8 cellular contexts compared by ENCODE assay signal in the genomic region with DNA sequence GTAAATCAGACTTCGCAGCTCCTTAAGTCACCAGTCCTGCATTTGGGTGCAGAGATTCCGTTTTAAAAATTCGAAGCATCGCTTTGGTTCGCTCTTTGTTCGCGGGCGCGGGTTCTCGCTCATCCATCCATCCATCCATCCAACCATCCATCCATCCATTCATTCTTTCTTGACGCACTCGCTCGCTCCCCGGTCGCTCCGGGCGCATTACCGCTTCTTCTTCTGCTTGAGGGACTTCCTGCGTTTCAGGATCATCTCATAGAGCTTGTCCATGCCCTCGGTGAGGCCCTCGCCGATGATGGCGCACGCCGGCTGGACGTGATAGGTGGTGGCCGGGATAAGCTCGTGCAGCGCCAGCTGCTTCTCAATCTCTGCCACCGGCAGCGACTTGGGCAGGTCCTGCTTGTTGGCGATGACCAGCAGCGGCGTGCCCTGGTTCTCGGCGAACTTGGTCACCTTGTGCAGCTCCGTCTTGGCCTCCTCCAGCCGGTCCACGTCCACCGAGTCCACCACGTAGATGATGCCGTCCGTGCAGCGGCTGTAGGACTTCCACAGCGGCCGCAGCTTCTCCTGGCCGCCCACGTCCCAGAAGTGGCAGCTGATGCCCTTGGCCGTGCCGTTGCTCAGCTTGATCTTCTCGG. TPM values are rescaled to one million over a fixed set of nuclear protein-coding genes. Genes with fewer than 3 reads are reported as not detected.
A peak's percentile ranks its signal among the peaks of the same experiment; 100 is the strongest.
DNase-seq lines count a peak whose midpoint lies in the region; ATAC-seq and TF ChIP-seq lines count a peak whose summit lies in the region.

No MANE protein-coding gene starts in this region.

- H3K36me3 ChIP-seq in A673 (ENCODE audit: insufficient read depth, low read length, poor library complexity, severe bottlenecking), result no peaks in the 10 kb centered on the region
- H3K36me3 ChIP-seq in PC-9 (ENCODE audit: low read depth), result peaks cover 26% of the 10 kb centered on the region
- no peaks in the 10 kb centered on the region for H3K36me3 ChIP-seq in liver (ENCODE audit: control insufficient read depth in 4 of 4, insufficient read depth in 3 of 4, low read depth in 1 of 4, low read length in 3 of 4)
- H3K36me3 ChIP-seq in testis (ENCODE audit: low read depth, missing control alignments), result no peaks in the 10 kb centered on the region

- CTCF ChIA-PET in A673 (lab: Charles Lee) (interaction anchor here (0.6 kb wide), 1 partner anchor 1250 kb away, joined by 4 read pairs; no protein-coding TSS in a partner anchor), PC-9 (lab: Charles Lee) (interaction anchor here (0.6 to 2.5 kb wide), 6 partner anchors 125 to 621 kb away, joined by 3 to 8 read pairs (median 5); no protein-coding TSS in a partner anchor)

- no peaks in the 10 kb centered on the region for H3K9me2 ChIP-seq in PC-9 (ENCODE audit: insufficient read depth)

- H3F3A ChIP-seq in PC-9 (ENCODE audit: insufficient read depth, low read depth), result peaks cover 11% of the 10 kb centered on the region; the same call in 1 of the 2 replicates

- TF ChIP-seq POLR2A in testis (IDR thresholded peaks at IDR 0.05), result no peak

- intact Hi-C loops in A673 (cut with micrococcal nuclease; ENCODE audit: unreplicated experiment) (no loop called here), PC-9 (cut with micrococcal nuclease; ENCODE audit: unreplicated experiment) (loop anchor here (1.0 to 5.0 kb wide), 7 partner anchors 31 to 644 kb away; a partner anchor contains a TSS), testis (cut with DNase I; ENCODE audit: low total_unique reads) (no loop called here)

- H3K4me1 ChIP-seq in A673 (ENCODE audit: insufficient read depth, low read length, poor library complexity, severe bottlenecking) (no peaks in the 10 kb centered on the region), PC-9 (replicated peaks; ENCODE audit: insufficient read depth) (peaks cover 26% of the 10 kb centered on the region), liver (ENCODE audit: control insufficient read depth in 4 of 4, insufficient read depth in 4 of 4, low read length in 3 of 4) (peaks cover 3 to 13% (median 12%) of the 10 kb centered on the region in 4 donors), testis (no peaks in the 10 kb centered on the region)

- H2AFZ ChIP-seq in PC-9, result peak overlapping the region; percentile 83

- peaks cover 27% of the 10 kb centered on the region for H4K20me1 ChIP-seq in PC-9 (ENCODE audit: insufficient read depth)

- H3K4me3 ChIP-seq in A673 (ENCODE audit: low read depth, low read length, poor library complexity, severe bottlenecking) (peak overlapping the region; percentile 56), PC-9 (peak overlapping the region; percentile 91), cardiac fibroblast (replicated peaks in 1 of 2; ENCODE audit: low read depth in 2 of 2, low read length in 2 of 2) (peak overlapping the region; percentile 63 to 70), liver (ENCODE audit: low read depth in 1 of 3, low read length in 3 of 3) (peak overlapping the region; percentile 51 to 71 (median 52)), testis (peak overlapping the region; percentile 40 to 60)

- 8% methylated on average over 51 of the region's 51 CpGs for WGBS in liver
- WGBS in testis, 2 donors, result 6 to 7% methylated on average over 27 to 49 of the region's 51 CpGs

- peak overlapping the region; percentile 83 for H3K4me2 ChIP-seq in PC-9

- TF ChIP-seq RAD21 in liver (IDR thresholded peaks at IDR 0.05), result no peak

- BruUV-seq in A673 (replicated peaks; lab: Mats Ljungman, UMichigan), result TSS peak; percentile 41
- no TSS peak for BruUV-seq in PC-9 (replicated peaks; lab: Mats Ljungman, UMichigan)

- TF ChIP-seq CTCF in A673 (conservative IDR thresholded peaks at IDR 0.05; ENCODE audit: low read depth, low read length) (no peak), PC-9 (conservative IDR thresholded peaks at IDR 0.05) (0 out of 2 replicates have a peak, but pooled peaks have one; percentile 27), cardiac fibroblast (IDR thresholded peaks at IDR 0.05; ENCODE audit: low read depth, low read length) (no peak), liver (IDR thresholded peaks at IDR 0.05; ENCODE audit: low read depth, low read length, missing input control) (no peak), testis (IDR thresholded peaks at IDR 0.05) (no peak)

- ATAC-seq in GM18909 (IDR thresholded peaks at IDR 0.05; ENCODE audit: poor library complexity, unreplicated experiment), result peak; percentile 17
- ATAC-seq in HG03196 (IDR thresholded peaks at IDR 0.05; ENCODE audit: unreplicated experiment), result no peak

- H3K27ac ChIP-seq in A673 (ENCODE audit: low read depth, low read length, poor library complexity, severe bottlenecking), result no peak overlapping the region
- H3K27ac ChIP-seq in PC-9, result peak overlapping the region; percentile 48
- peak overlapping the region; percentile 5 to 62 for H3K27ac ChIP-seq in liver (ENCODE audit: low read depth in 1 of 2, low read length in 2 of 2)
- no peak overlapping the region for H3K27ac ChIP-seq in testis

- peaks cover 55% of the 10 kb centered on the region for H3K79me2 ChIP-seq in PC-9 (ENCODE audit: low read depth)

- POLR2A ChIA-PET in A673 (lab: Charles Lee; ENCODE audit: low non-redundant PET) (interaction anchor here (0.5 kb wide), 1 partner anchor 643 kb away, joined by 3 read pairs; no protein-coding TSS in a partner anchor), PC-9 (lab: Charles Lee; ENCODE audit: unreplicated experiment) (interaction anchor here (0.5 to 1.9 kb wide), 8 partner anchors 35 to 797 kb away, joined by 3 to 31 read pairs (median 6); no protein-coding TSS in a partner anchor)

- H3K9me3 ChIP-seq in A673 (ENCODE audit: low read depth, low read length, poor library complexity, severe bottlenecking), result no peaks in the 10 kb centered on the region
- no peaks in the 10 kb centered on the region for H3K9me3 ChIP-seq in PC-9 (ENCODE audit: insufficient read depth, low read depth)
- no peaks in the 10 kb centered on the region for H3K9me3 ChIP-seq in liver (ENCODE audit: control insufficient read depth in 4 of 4, low read length in 3 of 4)
- no peaks in the 10 kb centered on the region for H3K9me3 ChIP-seq in testis

- DNase-seq in A673 (ENCODE audit: low spot score) (no peak), PC-9 (peak; percentile 37 to 46), cardiac fibroblast (ENCODE audit: low read depth in 2 of 2) (peak; percentile 30 to 42), testis (no peak), superior temporal gyrus (ENCODE audit: extremely low spot score) (no peak)

- H3K27me3 ChIP-seq in A673 (replicated peaks; ENCODE audit: insufficient read depth, low read depth, low read length, poor library complexity), result no peaks in the 10 kb centered on the region
- H3K27me3 ChIP-seq in PC-9 (ENCODE audit: insufficient read depth, low read depth), result no peaks in the 10 kb centered on the region
- no peaks in the 10 kb centered on the region for H3K27me3 ChIP-seq in liver (ENCODE audit: control insufficient read depth in 4 of 4, insufficient read depth in 4 of 4, low read length in 3 of 4)
- H3K27me3 ChIP-seq in testis, result no peaks in the 10 kb centered on the region

- H3K9ac ChIP-seq in liver (ENCODE audit: low read depth in 1 of 2, low read length in 2 of 2), result peak overlapping the region in 1 of 2 donors; percentile 3

TF ChIP-seq in liver, 16 proteins besides CTCF, POLR2A, EP300 and RAD21 (continues in another document):
- TF ChIP-seq RXRA (IDR thresholded peaks at IDR 0.05), result no peak
- no peak for TF ChIP-seq GABPA (IDR thresholded peaks at IDR 0.05 in 1 of 2, conservative IDR thresholded peaks at IDR 0.05 in 1 of 2)
- TF ChIP-seq NR2F2 (IDR thresholded peaks at IDR 0.05), result no peak
- TF ChIP-seq, protein P1, sequence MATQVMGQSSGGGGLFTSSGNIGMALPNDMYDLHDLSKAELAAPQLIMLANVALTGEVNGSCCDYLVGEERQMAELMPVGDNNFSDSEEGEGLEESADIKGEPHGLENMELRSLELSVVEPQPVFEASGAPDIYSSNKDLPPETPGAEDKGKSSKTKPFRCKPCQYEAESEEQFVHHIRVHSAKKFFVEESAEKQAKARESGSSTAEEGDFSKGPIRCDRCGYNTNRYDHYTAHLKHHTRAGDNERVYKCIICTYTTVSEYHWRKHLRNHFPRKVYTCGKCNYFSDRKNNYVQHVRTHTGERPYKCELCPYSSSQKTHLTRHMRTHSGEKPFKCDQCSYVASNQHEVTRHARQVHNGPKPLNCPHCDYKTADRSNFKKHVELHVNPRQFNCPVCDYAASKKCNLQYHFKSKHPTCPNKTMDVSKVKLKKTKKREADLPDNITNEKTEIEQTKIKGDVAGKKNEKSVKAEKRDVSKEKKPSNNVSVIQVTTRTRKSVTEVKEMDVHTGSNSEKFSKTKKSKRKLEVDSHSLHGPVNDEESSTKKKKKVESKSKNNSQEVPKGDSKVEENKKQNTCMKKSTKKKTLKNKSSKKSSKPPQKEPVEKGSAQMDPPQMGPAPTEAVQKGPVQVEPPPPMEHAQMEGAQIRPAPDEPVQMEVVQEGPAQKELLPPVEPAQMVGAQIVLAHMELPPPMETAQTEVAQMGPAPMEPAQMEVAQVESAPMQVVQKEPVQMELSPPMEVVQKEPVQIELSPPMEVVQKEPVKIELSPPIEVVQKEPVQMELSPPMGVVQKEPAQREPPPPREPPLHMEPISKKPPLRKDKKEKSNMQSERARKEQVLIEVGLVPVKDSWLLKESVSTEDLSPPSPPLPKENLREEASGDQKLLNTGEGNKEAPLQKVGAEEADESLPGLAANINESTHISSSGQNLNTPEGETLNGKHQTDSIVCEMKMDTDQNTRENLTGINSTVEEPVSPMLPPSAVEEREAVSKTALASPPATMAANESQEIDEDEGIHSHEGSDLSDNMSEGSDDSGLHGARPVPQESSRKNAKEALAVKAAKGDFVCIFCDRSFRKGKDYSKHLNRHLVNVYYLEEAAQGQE (IDR thresholded peaks at IDR 0.05), result no peak
- TF ChIP-seq, protein P2, sequence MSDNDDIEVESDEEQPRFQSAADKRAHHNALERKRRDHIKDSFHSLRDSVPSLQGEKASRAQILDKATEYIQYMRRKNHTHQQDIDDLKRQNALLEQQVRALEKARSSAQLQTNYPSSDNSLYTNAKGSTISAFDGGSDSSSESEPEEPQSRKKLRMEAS (IDR thresholded peaks at IDR 0.05), result no peak
- TF ChIP-seq YY1 (IDR thresholded peaks at IDR 0.05), result no peak
- no peak for TF ChIP-seq HNF4A (conservative IDR thresholded peaks at IDR 0.05)

RNA-seq across cellular contexts. Expression of a gene that starts 1.0 kb away (rescaled TPM):
- total RNA-seq in A673 (2021) (3.0 and 3.5 TPM in 2 replicates), PC-9 (2021) (51.3 TPM in 2 replicates), liver (1 to 10 TPM; 1.4 to 2.8 TPM), testis (1 to 10 TPM; 1.3 to 3.0 TPM)
- polyA plus RNA-seq in liver (1 to 10 TPM; 1.8 to 2.5 TPM), testis (ENCODE audit: insufficient read depth, low read depth, low replicate concordance) (4.4 TPM)

Comparison
In these comparisons a context has a peak if more than half of its experiments do, and no peak if none do; other contexts are left out.
1. DNase-seq: peak in PC-9 (2 of 2) and cardiac fibroblast (2 of 2); none in A673 (single experiment), testis (single experiment) and superior temporal gyrus (single experiment).
2. H3K27ac ChIP-seq: peak in PC-9 (single experiment) and liver (2 of 2); none in A673 (single experiment) and testis (0 of 2).
3. RNA of a gene that starts 1.0 kb away (total RNA-seq): 51.3 TPM in PC-9; 1.3 to 3.0 TPM in testis, 3.0 to 3.5 TPM in A673 and 1.4 to 2.8 TPM in liver; every median in the first group is over 10 times any median in the second.
4. Peak in every context shown above with its lines, with median percentiles within 50 percentile points of each other: H3K4me3 ChIP-seq.